ENCODE assay signal across 9 cellular contexts in genomic region chr13:39148513-39148961, GRCh38.
DNase-seq lines count a peak whose midpoint lies in the region; ATAC-seq lines count a peak whose summit lies in the region.
"Had no signal": no experiment of that assay in that cellular context is flagged by ENCODE, and none has a peak within 500 bp of the region (broad histone marks: within the 10 kb centered on the region; RNA-seq: fewer than 3 reads in every experiment).

No MANE protein-coding gene starts in this region.

- no peak overlapping the region for H3K4me3 Mint-ChIP-seq in activated naive CD8-positive, alpha-beta T cell treated with anti-CD3 and anti-CD28 coated beads for 36 hours
- H3K4me3 Mint-ChIP-seq: dendritic cell treated with granulocyte-macrophage colony-stimulating factor and Interleukin-4, amounts not matched to agents 40 ng/mL and 50 ng/mL, for 4 days had no signal

- no peaks in the 10 kb centered on the region for H3K36me3 Mint-ChIP-seq in activated naive CD8-positive, alpha-beta T cell treated with anti-CD3 and anti-CD28 coated beads for 36 hours

- in situ Hi-C loops in KBM-7 (cut with MboI; ENCODE audit: low pct_unique_long_range_greater_than_20kb, low sequenced_read_pairs): no loop called here

- H3K27me3 Mint-ChIP-seq in activated naive CD8-positive, alpha-beta T cell treated with anti-CD3 and anti-CD28 coated beads for 36 hours: peaks cover 56% of the 10 kb centered on the region
- H3K27me3 Mint-ChIP-seq: dendritic cell treated with granulocyte-macrophage colony-stimulating factor and Interleukin-4, amounts not matched to agents 40 ng/mL and 50 ng/mL, for 4 days had no signal

- H3K27ac Mint-ChIP-seq in activated naive CD8-positive, alpha-beta T cell treated with anti-CD3 and anti-CD28 coated beads for 36 hours: peak overlapping the region; percentile 31
- H3K27ac Mint-ChIP-seq: dendritic cell treated with granulocyte-macrophage colony-stimulating factor and Interleukin-4, amounts not matched to agents 40 ng/mL and 50 ng/mL, for 4 days had no signal

- no peaks in the 10 kb centered on the region for H3K9me3 Mint-ChIP-seq in activated naive CD8-positive, alpha-beta T cell treated with anti-CD3 and anti-CD28 coated beads for 36 hours
- H3K9me3 Mint-ChIP-seq: dendritic cell treated with granulocyte-macrophage colony-stimulating factor and Interleukin-4, amounts not matched to agents 40 ng/mL and 50 ng/mL, for 4 days had no signal

- DNase-seq in DMS153 treated with DMSO at 0.1 percent for 48 hours (lab: John Stamatoyannopoulos, UW; ENCODE audit: unreplicated experiment) (peak; percentile 61), KBM-7 (peak; percentile 2), kidney glomerular epithelial cell (lab: John Stamatoyannopoulos, UW) (peak; percentile 52), DMS 273 treated with DMSO at 0.1 percent for 48 hours (lab: John Stamatoyannopoulos, UW) (no peak)
- DNase-seq in activated naive CD8-positive, alpha-beta T cell treated with anti-CD3 and anti-CD28 coated beads for 36 hours: no peak

- peaks cover 13% of the 10 kb centered on the region for H3K4me1 Mint-ChIP-seq in activated naive CD8-positive, alpha-beta T cell treated with anti-CD3 and anti-CD28 coated beads for 36 hours

- ATAC-seq in GM18868 (IDR thresholded peaks at IDR 0.05; ENCODE audit: unreplicated experiment) (no peak), HG03108 (IDR thresholded peaks at IDR 0.05; ENCODE audit: unreplicated experiment) (no peak), GM19463 (IDR thresholded peaks at IDR 0.05; ENCODE audit: unreplicated experiment) (no peak)

Comparison
In these comparisons a context has a peak if more than half of its experiments do, and no peak if none do; other contexts are left out.
1. DNase-seq: peak in DMS153 treated with DMSO at 0.1 percent for 48 hours (single experiment), KBM-7 (single experiment) and kidney glomerular epithelial cell (single experiment); none in activated naive CD8-positive, alpha-beta T cell treated with anti-CD3 and anti-CD28 coated beads for 36 hours (single experiment) and DMS 273 treated with DMSO at 0.1 percent for 48 hours (single experiment).